Comparison of ENCODE assay signal across 8 cellular contexts in the genomic region with DNA sequence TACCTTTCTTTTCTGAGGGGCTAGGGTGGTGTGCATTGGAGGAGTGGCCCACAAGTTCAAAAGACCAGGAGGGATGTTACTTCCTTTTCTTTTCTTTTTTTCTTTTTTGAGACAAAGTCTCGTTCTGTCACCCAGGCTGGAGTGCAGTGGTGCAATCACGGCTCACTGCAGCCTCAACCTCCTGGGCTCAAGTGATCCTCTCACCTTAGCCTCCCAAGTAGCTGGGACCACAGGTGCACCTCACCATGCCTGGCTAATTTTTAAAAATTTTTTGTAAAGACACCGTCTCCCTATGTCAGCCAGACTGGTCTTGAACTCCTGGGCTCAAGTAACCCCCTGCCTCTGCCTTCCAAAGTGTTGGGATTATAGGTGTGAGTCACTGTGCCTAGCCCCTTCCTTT. TPM values are rescaled to one million over a fixed set of nuclear protein-coding genes. Genes with fewer than 3 reads are reported as not detected.
DNase-seq lines count a peak whose midpoint lies in the region; FAIRE-seq and TF ChIP-seq lines count a peak whose summit lies in the region.
"Not testable (repeated sequence)": the region's sequence is repeated elsewhere in the genome, so short reads cannot be mapped to it uniquely, and the experiment has no call there.
"Had no signal": no experiment of that assay in that cellular context is flagged by ENCODE, and none has a peak within 500 bp of the region (broad histone marks: within the 10 kb centered on the region; RNA-seq: fewer than 3 reads in every experiment).

No MANE protein-coding gene starts in this region.

- not testable (repeated sequence) for FAIRE-seq in small intestine (lab: Jason Lieb, UNC)

- TF ChIP-seq RAD21 in liver (IDR thresholded peaks at IDR 0.05): not testable (repeated sequence)

- not testable (repeated sequence) for TF ChIP-seq EP300 in transverse colon (IDR thresholded peaks at IDR 0.05; ENCODE audit: low read depth)

- in situ Hi-C loops in HAP-1 (cut with MboI; ENCODE audit: low sequenced_read_pairs); transverse colon (cut with MboI; ENCODE audit: low pct_ligation_motif_present in 1 of 4, low pct_unique_long_range_greater_than_20kb in 1 of 4, low sequenced_read_pairs in 3 of 4): not testable (repeated sequence)

- H3K36me3 ChIP-seq in HAP-1 (replicated peaks); Peyer's patch; colonic mucosa; liver (ENCODE audit: control insufficient read depth in 4 of 4, insufficient read depth in 3 of 4, low read depth in 1 of 4, low read length in 3 of 4); small intestine (ENCODE audit: control insufficient read depth in 2 of 2, insufficient read depth in 2 of 2, low read length in 2 of 2); transverse colon: not testable (repeated sequence)

- not testable (repeated sequence) for DNase-seq in HAP-1 (ENCODE audit: low spot score in 2 of 2); colonic mucosa; small intestine; transverse colon
- DNase-seq in NCI-H69 (lab: John Stamatoyannopoulos, UW) (peak; percentile 21), Peyer's patch (peak in 1 of 3 donors; percentile 6)

- H3K4me3 ChIP-seq in HAP-1: peak overlapping the region; percentile 19
- H3K4me3 ChIP-seq in Peyer's patch; colonic mucosa; liver (ENCODE audit: low read depth in 1 of 3, low read length in 3 of 3); small intestine (ENCODE audit: low read depth in 1 of 2, low read length in 2 of 2); transverse colon: not testable (repeated sequence)

- intact Hi-C loops in colonic mucosa (cut with DNase I); transverse colon (cut with DNase I; ENCODE audit: low total_unique reads): not testable (repeated sequence)

- H3K9me3 ChIP-seq in HAP-1; Peyer's patch; colonic mucosa; liver (ENCODE audit: control insufficient read depth in 4 of 4, low read length in 3 of 4); small intestine (ENCODE audit: control insufficient read depth, low read depth); transverse colon: not testable (repeated sequence)

- H3K27ac ChIP-seq in Peyer's patch (peak overlapping the region in 3 of 4 donors; percentile 66 to 95 (median 87)), colonic mucosa (peak overlapping the region; percentile 94), liver (ENCODE audit: low read depth in 1 of 2, low read length in 2 of 2) (peak overlapping the region; percentile 32 to 93), small intestine (ENCODE audit: low read depth in 1 of 2, low read length in 1 of 2) (peak overlapping the region; percentile 58 to 64), transverse colon (peak overlapping the region; percentile 87 to 93 (median 90))

- not testable (repeated sequence) for H3K27me3 ChIP-seq in HAP-1 (ENCODE audit: low read depth); Peyer's patch; colonic mucosa; liver (ENCODE audit: control insufficient read depth in 4 of 4, insufficient read depth in 4 of 4, low read length in 3 of 4); small intestine (ENCODE audit: control insufficient read depth in 2 of 2, insufficient read depth in 2 of 2, low read length in 2 of 2); transverse colon

- H3K9ac ChIP-seq in colonic mucosa (ENCODE audit: low read depth in 2 of 2, low read length in 2 of 2): peak overlapping the region in 1 of 2 donors; percentile 34
- not testable (repeated sequence) for H3K9ac ChIP-seq in liver (ENCODE audit: low read depth in 1 of 2, low read length in 2 of 2)

- not testable (repeated sequence) for TF ChIP-seq CTCF in Peyer's patch (IDR thresholded peaks at IDR 0.05); colonic mucosa (IDR thresholded peaks at IDR 0.05); liver (IDR thresholded peaks at IDR 0.05; ENCODE audit: low read depth, low read length, missing input control); transverse colon (IDR thresholded peaks at IDR 0.05)

- 71% methylated on average over 3 of the region's 3 CpGs for WGBS in liver
- WGBS in small intestine, 3 donors: 36 to 73% (median 53%) methylated on average over 3 of the region's 3 CpGs
- 53 to 68% methylated on average over 3 of the region's 3 CpGs for WGBS in transverse colon (ENCODE audit: low coverage in 1 of 2), 2 donors

- not testable (repeated sequence) for H3K4me1 ChIP-seq in HAP-1; colonic mucosa; small intestine (ENCODE audit: control insufficient read depth in 2 of 2, insufficient read depth in 1 of 2, low read depth in 1 of 2, low read length in 1 of 2)
- peaks cover 0 to 10% (median 0%) of the 10 kb centered on the region in 4 donors for H3K4me1 ChIP-seq in Peyer's patch
- peaks cover 4 to 34% (median 20%) of the 10 kb centered on the region in 4 donors for H3K4me1 ChIP-seq in liver (ENCODE audit: control insufficient read depth in 4 of 4, insufficient read depth in 4 of 4, low read length in 3 of 4)
- peaks cover 0 to 25% (median 16%) of the 10 kb centered on the region in 4 donors for H3K4me1 ChIP-seq in transverse colon

- TF ChIP-seq POLR2A in Peyer's patch (IDR thresholded peaks at IDR 0.05); transverse colon (IDR thresholded peaks at IDR 0.05): not testable (repeated sequence)

RNA-seq across cellular contexts. Expression of gene MARVELD2, which starts 38.6 kb away (rescaled TPM):
- total RNA-seq in Peyer's patch (10 to 100 TPM in 3 of 4 donors, 1 to 10 TPM in 1; 9.1 to 67.3 (median 46.3) TPM), colonic mucosa (10 to 100 TPM; 51.0 to 51.2 TPM), liver (10 to 100 TPM; 13.1 to 20.2 TPM), transverse colon (10 to 100 TPM; 14.7 to 48.7 (median 30.7) TPM)
- polyA plus RNA-seq in liver (10 to 100 TPM in 1 of 2 donors, 1 to 10 TPM in 1; 9.4 to 11.5 TPM), small intestine (10 to 100 TPM in 1 of 3 donors, 1 to 10 TPM in 2; 6.2 to 11.7 (median 7.2) TPM)
- total RNA-seq: A172 had no signal

RNA-seq across cellular contexts. Expression of gene OCLN, which starts 39.1 kb away (rescaled TPM):
- total RNA-seq in Peyer's patch (100 to 1,000 TPM in 1 of 4 donors, 10 to 100 TPM in 3; 64.7 to 103 (median 76.7) TPM), colonic mucosa (100 to 1,000 TPM; 115 to 176 TPM), liver (10 to 100 TPM; 25.9 to 53.9 TPM), transverse colon (100 to 1,000 TPM in 1 of 4 donors, 10 to 100 TPM in 3; 74.9 to 112 (median 92.4) TPM)
- polyA plus RNA-seq in liver (10 to 100 TPM in 1 of 2 donors, 1 to 10 TPM in 1; 9.9 to 12.2 TPM), small intestine (10 to 100 TPM in 1 of 3 donors, 1 to 10 TPM in 2; 7.8 to 16.2 (median 8.5) TPM)
